ENCODE assay signal across 1 cellular context in the genomic region with DNA sequence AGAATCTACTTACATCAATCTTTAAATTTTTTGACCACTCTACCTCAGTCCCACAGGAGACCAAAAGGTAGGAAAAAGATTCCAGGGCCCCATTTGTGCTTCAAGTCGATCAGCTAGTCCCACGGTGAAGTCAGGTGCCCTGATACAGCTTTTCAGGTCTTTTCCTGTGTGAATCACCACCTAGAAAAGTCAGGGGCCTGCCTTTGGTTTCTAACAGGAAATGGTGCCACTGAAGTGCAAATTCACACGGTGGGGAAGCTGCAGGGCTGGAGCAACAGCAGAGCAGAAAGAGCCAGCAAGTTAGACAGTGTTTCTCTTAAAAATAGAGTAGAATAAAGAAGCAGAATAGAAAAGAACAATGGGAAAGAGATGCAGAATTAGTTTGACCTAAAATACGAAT.
A peak's percentile ranks its signal among the peaks of the same experiment; 100 is the strongest.
TF ChIP-seq lines count a peak whose summit lies in the region.

No MANE protein-coding gene starts in this region.

TF ChIP-seq in GM12878, 131 proteins besides CTCF, POLR2A, EP300 and RAD21 (continued from another document and continues in another):
- TF ChIP-seq IRF3 (IDR thresholded peaks at IDR 0.05), result no peak
- peak; percentile 75; the same call in 1 of the 2 replicates for TF ChIP-seq POLR2AphosphoS5 (IDR thresholded peaks at IDR 0.05; ENCODE audit: low read length)
- no peak for TF ChIP-seq SREBF2 (IDR thresholded peaks at IDR 0.05; ENCODE audit: low read length)
- TF ChIP-seq ZNF622 (IDR thresholded peaks at IDR 0.05), result no peak
- peak; percentile 69 for TF ChIP-seq ATF7 (IDR thresholded peaks at IDR 0.05; ENCODE audit: low read depth)
- TF ChIP-seq MEF2B (IDR thresholded peaks at IDR 0.05; ENCODE audit: partially characterized antibody, poor library complexity, severe bottlenecking), result peak; percentile 52
- TF ChIP-seq BRCA1 (IDR thresholded peaks at IDR 0.05; ENCODE audit: low read depth, low read length), result no peak
- no peak for TF ChIP-seq ZZZ3 (IDR thresholded peaks at IDR 0.05; ENCODE audit: control insufficient read depth, insufficient read length, low read depth)
- TF ChIP-seq ZNF24 (IDR thresholded peaks at IDR 0.05), result no peak
- TF ChIP-seq DPF2 (IDR thresholded peaks at IDR 0.05), result 0 out of 2 replicates have a peak, but pooled peaks have one; percentile 38
- TF ChIP-seq, protein P1, sequence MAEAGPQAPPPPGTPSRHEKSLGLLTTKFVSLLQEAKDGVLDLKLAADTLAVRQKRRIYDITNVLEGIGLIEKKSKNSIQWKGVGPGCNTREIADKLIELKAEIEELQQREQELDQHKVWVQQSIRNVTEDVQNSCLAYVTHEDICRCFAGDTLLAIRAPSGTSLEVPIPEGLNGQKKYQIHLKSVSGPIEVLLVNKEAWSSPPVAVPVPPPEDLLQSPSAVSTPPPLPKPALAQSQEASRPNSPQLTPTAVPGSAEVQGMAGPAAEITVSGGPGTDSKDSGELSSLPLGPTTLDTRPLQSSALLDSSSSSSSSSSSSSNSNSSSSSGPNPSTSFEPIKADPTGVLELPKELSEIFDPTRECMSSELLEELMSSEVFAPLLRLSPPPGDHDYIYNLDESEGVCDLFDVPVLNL (IDR thresholded peaks at IDR 0.05; ENCODE audit: low read depth, low read length), result no peak
- no peak for TF ChIP-seq ATF3 (IDR thresholded peaks at IDR 0.05; ENCODE audit: borderline replicate concordance, extremely low read depth, low read depth, low read length)
- no peak for TF ChIP-seq ZNF384 (IDR thresholded peaks at IDR 0.05; ENCODE audit: borderline replicate concordance, low read depth, low read length)
- TF ChIP-seq RELA (IDR thresholded peaks at IDR 0.05; ENCODE audit: borderline replicate concordance, partially characterized antibody), result peak; percentile 22
- no peak for TF ChIP-seq MTA3 (IDR thresholded peaks at IDR 0.05; ENCODE audit: borderline replicate concordance, low read length)
- TF ChIP-seq ASH2L (IDR thresholded peaks at IDR 0.05; ENCODE audit: borderline replicate concordance, low read depth), result no peak
- no peak for TF ChIP-seq ZBTB11 (CRISPR knock-in tag; IDR thresholded peaks at IDR 0.05)
- TF ChIP-seq, protein P2, sequence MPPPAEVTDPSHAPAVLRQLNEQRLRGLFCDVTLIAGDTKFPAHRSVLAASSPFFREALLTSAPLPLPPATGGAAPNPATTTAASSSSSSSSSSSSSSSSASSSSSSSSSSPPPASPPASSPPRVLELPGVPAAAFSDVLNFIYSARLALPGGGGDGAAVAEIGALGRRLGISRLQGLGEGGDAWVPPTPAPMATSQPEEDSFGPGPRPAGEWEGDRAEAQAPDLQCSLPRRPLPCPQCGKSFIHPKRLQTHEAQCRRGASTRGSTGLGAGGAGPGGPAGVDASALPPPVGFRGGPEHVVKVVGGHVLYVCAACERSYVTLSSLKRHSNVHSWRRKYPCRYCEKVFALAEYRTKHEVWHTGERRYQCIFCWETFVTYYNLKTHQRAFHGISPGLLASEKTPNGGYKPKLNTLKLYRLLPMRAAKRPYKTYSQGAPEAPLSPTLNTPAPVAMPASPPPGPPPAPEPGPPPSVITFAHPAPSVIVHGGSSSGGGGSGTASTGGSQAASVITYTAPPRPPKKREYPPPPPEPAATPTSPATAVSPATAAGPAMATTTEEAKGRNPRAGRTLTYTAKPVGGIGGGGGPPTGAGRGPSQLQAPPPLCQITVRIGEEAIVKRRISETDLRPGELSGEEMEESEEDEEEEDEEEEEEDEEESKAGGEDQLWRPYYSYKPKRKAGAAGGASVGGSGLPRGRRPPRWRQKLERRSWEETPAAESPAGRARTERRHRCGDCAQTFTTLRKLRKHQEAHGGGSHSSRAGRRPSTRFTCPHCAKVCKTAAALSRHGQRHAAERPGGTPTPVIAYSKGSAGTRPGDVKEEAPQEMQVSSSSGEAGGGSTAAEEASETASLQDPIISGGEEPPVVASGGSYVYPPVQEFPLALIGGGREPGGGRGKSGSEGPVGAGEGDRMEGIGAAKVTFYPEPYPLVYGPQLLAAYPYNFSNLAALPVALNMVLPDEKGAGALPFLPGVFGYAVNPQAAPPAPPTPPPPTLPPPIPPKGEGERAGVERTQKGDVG (CRISPR knock-in tag; IDR thresholded peaks at IDR 0.05), result no peak
- TF ChIP-seq HCFC1 (IDR thresholded peaks at IDR 0.05; ENCODE audit: low read length), result no peak
- no peak for TF ChIP-seq TCF7 (IDR thresholded peaks at IDR 0.05; ENCODE audit: borderline replicate concordance)
- TF ChIP-seq SMC3 (IDR thresholded peaks at IDR 0.05; ENCODE audit: borderline replicate concordance, low read length), result no peak; the same call in 1 of the 2 replicates
- TF ChIP-seq, protein P3, sequence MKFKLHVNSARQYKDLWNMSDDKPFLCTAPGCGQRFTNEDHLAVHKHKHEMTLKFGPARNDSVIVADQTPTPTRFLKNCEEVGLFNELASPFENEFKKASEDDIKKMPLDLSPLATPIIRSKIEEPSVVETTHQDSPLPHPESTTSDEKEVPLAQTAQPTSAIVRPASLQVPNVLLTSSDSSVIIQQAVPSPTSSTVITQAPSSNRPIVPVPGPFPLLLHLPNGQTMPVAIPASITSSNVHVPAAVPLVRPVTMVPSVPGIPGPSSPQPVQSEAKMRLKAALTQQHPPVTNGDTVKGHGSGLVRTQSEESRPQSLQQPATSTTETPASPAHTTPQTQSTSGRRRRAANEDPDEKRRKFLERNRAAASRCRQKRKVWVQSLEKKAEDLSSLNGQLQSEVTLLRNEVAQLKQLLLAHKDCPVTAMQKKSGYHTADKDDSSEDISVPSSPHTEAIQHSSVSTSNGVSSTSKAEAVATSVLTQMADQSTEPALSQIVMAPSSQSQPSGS (IDR thresholded peaks at IDR 0.05; ENCODE audit: low read length), result peak; percentile 80
- no peak for TF ChIP-seq CBX3 (IDR thresholded peaks at IDR 0.05; ENCODE audit: borderline replicate concordance, low read depth)
- no peak for TF ChIP-seq PML (IDR thresholded peaks at IDR 0.05; ENCODE audit: low read length)
- TF ChIP-seq RBBP5 (conservative IDR thresholded peaks at IDR 0.05), result no peak
- TF ChIP-seq, protein P4, sequence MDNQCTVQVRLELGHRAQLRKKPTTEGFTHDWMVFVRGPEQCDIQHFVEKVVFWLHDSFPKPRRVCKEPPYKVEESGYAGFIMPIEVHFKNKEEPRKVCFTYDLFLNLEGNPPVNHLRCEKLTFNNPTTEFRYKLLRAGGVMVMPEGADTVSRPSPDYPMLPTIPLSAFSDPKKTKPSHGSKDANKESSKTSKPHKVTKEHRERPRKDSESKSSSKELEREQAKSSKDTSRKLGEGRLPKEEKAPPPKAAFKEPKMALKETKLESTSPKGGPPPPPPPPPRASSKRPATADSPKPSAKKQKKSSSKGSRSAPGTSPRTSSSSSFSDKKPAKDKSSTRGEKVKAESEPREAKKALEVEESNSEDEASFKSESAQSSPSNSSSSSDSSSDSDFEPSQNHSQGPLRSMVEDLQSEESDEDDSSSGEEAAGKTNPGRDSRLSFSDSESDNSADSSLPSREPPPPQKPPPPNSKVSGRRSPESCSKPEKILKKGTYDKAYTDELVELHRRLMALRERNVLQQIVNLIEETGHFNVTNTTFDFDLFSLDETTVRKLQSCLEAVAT (IDR thresholded peaks at IDR 0.05), result peak; percentile 63; the same call in 1 of the 2 replicates
- peak; percentile 26; the same call in 1 of the 2 replicates for TF ChIP-seq JUNB (IDR thresholded peaks at IDR 0.05)
- peak; percentile 69 for TF ChIP-seq YY1 (IDR thresholded peaks at IDR 0.05; ENCODE audit: low read depth, low read length)
- no peak; the same call in 1 of the 2 replicates for TF ChIP-seq SMAD5 (IDR thresholded peaks at IDR 0.05; ENCODE audit: low read depth)
- no peak for TF ChIP-seq KAT2A (conservative IDR thresholded peaks at IDR 0.05; ENCODE audit: control insufficient read depth, low read depth, low read length)
- peak; percentile 74 for TF ChIP-seq RUNX3 (IDR thresholded peaks at IDR 0.05; ENCODE audit: low read length)
- peak in 1 of 2 experiments; percentile 68; a peak in 1 of 4 replicates for TF ChIP-seq ETV6 (conservative IDR thresholded peaks at IDR 0.05 in 1 of 2, IDR thresholded peaks at IDR 0.05 in 1 of 2; ENCODE audit: borderline replicate concordance in 1 of 2, low read depth in 1 of 2)
- TF ChIP-seq HSF1 (IDR thresholded peaks at IDR 0.05; ENCODE audit: low read depth, low read length), result no peak
- TF ChIP-seq HDAC2 (IDR thresholded peaks at IDR 0.05), result no peak
- TF ChIP-seq MTA2 (IDR thresholded peaks at IDR 0.05; ENCODE audit: low read depth), result no peak
- peak; percentile 72; the same call in 1 of the 2 replicates for TF ChIP-seq NFIC (IDR thresholded peaks at IDR 0.05; ENCODE audit: low read depth, low read length)
- TF ChIP-seq JUND (IDR thresholded peaks at IDR 0.05; ENCODE audit: low read depth, low read length), result no peak
- no peak for TF ChIP-seq SREBF1 (IDR thresholded peaks at IDR 0.05; ENCODE audit: low read length)
- no peak; the same call in 2 of the 3 replicates for TF ChIP-seq POU2F2 (IDR thresholded peaks at IDR 0.05; ENCODE audit: borderline replicate concordance, low read depth, low read length)
- TF ChIP-seq FOXM1 (IDR thresholded peaks at IDR 0.05; ENCODE audit: low read depth, low read length), result peak; percentile 51; the same call in 1 of the 2 replicates
- TF ChIP-seq RELB (IDR thresholded peaks at IDR 0.05; ENCODE audit: low read depth), result peak; percentile 48
- peak; percentile 69 for TF ChIP-seq MEF2A (IDR thresholded peaks at IDR 0.05; ENCODE audit: insufficient read depth, low read depth, low read length)
- TF ChIP-seq NFXL1 (IDR thresholded peaks at IDR 0.05; ENCODE audit: borderline replicate concordance), result no peak
- TF ChIP-seq RAD51 (IDR thresholded peaks at IDR 0.05), result peak; percentile 68
- peak; percentile 77 for TF ChIP-seq EED (IDR thresholded peaks at IDR 0.05; ENCODE audit: low read depth)
- no peak for TF ChIP-seq SRF (IDR thresholded peaks at IDR 0.05; ENCODE audit: low read depth in 2 of 2, low read length in 2 of 2)
- 0 out of 2 replicates have a peak, but pooled peaks have one; percentile 30 for TF ChIP-seq CREM (IDR thresholded peaks at IDR 0.05; ENCODE audit: low read depth)
- TF ChIP-seq EGR1 (IDR thresholded peaks at IDR 0.05; ENCODE audit: borderline replicate concordance in 1 of 2, low read depth in 2 of 2, low read length in 2 of 2), result no peak
- TF ChIP-seq CHD2 (IDR thresholded peaks at IDR 0.05; ENCODE audit: borderline replicate concordance, low read depth, low read length), result peak; percentile 45; the same call in 1 of the 2 replicates
- TF ChIP-seq POLR2AphosphoS2 (IDR thresholded peaks at IDR 0.05; ENCODE audit: low read depth, low read length), result no peak
